28 cellular contexts compared by ENCODE assay signal in genomic region chrX:47101206-47101605, GRCh38.
"Had no signal": no experiment of that assay in that cellular context is flagged by ENCODE, and none has a peak within 500 bp of the region (broad histone marks: within the 10 kb centered on the region; RNA-seq: fewer than 3 reads in every experiment).

No MANE protein-coding gene starts in this region.

- H3K4me3 ChIP-seq: stomach, suprapubic skin, testis, thoracic aorta, thyroid gland, tibial artery, tibial nerve, transverse colon, upper lobe of left lung, upper lobe of right lung, uterus, vagina had no signal

- H3K4me1 Mint-ChIP-seq: stimulated activated effector memory CD8-positive, alpha-beta T cell treated with anti-CD3 and anti-CD28 coated beads, Interleukin-12 subunit alpha, Interleukin-12 subunit beta, amount 100 ng/mL, for 72 hours; stimulated activated memory B cell treated with anti-CD40 and anti-IgM and Interleukin-4, amounts not matched to agents 10 μg/mL and 1 μg/mL and 100 μg/mL, for 72 hours; stimulated activated naive B cell treated with anti-CD40 and anti-IgM and Interleukin-4, amounts not matched to agents 10 μg/mL and 1 μg/mL and 100 μg/mL, for 72 hours; stimulated activated naive CD8-positive, alpha-beta T cell treated with anti-CD3 and anti-CD28 coated beads, Interleukin-15, amount 100 ng/mL, for 72 hours had no signal

- DNase-seq: stimulated activated CD4-positive, alpha-beta T cell treated with anti-CD3 and anti-CD28 coated beads, Interleukin-2, amount 100 ng/mL, for 48 hours; stimulated activated CD4-positive, alpha-beta T cell treated with anti-CD3 and anti-CD28 coated beads, Interleukin-4, amount 100 ng/mL, for 1 hour; stimulated activated CD4-positive, alpha-beta T cell treated with anti-CD3 and anti-CD28 coated beads, Interleukin-4, amount 100 ng/mL, for 24 hours; stimulated activated CD4-positive, alpha-beta T cell treated with anti-CD3 and anti-CD28 coated beads, Interleukin-4, amount 100 ng/mL, for 4 hours; stimulated activated CD8-positive, alpha-beta memory T cell treated with anti-CD3 and anti-CD28 coated beads, Interleukin-4, amount 100 ng/mL, for 48 hours; stimulated activated naive B cell treated with anti-CD40 and anti-IgM and Interleukin-4, amounts not matched to agents 10 μg/mL and 1 μg/mL and 100 μg/mL, for 72 hours; stimulated activated naive CD4-positive, alpha-beta T cell; stimulated activated naive CD4-positive, alpha-beta T cell treated with Interleukin-2 at 50 U/mL for 16 hours; stimulated activated naive CD8-positive, alpha-beta T cell treated with anti-CD3 and anti-CD28 coated beads, Interleukin-15, amount 100 ng/mL, for 72 hours; stimulated activated naive CD8-positive, alpha-beta T cell treated with anti-CD3 and anti-CD28 coated beads, Interleukin-15, Interleukin-2, amounts not matched to agents 100 U/mL and 50 U/mL, for 24 hours; stomach; substantia nigra; testis; thyroid gland; tibial artery; transverse colon; trophoblast cell; upper lobe of left lung; upper lobe of right lung; uterus had no signal

- H3K9me3 Mint-ChIP-seq: stimulated activated effector memory CD8-positive, alpha-beta T cell treated with anti-CD3 and anti-CD28 coated beads, Interleukin-12 subunit alpha, Interleukin-12 subunit beta, amount 100 ng/mL, for 72 hours; stimulated activated memory B cell treated with anti-CD40 and anti-IgM and Interleukin-4, amounts not matched to agents 10 μg/mL and 1 μg/mL and 100 μg/mL, for 72 hours; stimulated activated naive B cell treated with anti-CD40 and anti-IgM and Interleukin-4, amounts not matched to agents 10 μg/mL and 1 μg/mL and 100 μg/mL, for 72 hours; stimulated activated naive CD8-positive, alpha-beta T cell treated with anti-CD3 and anti-CD28 coated beads, Interleukin-15, amount 100 ng/mL, for 72 hours; stimulated activated naive CD8-positive, alpha-beta T cell treated with anti-CD3 and anti-CD28 coated beads, Interleukin-15, Interleukin-2, amounts not matched to agents 100 ng/mL and 50 ng/mL, for 24 hours had no signal

- H3K27me3 ChIP-seq: suprapubic skin, testis, thyroid gland, tibial artery, transverse colon, upper lobe of left lung, upper lobe of right lung, uterus, vagina had no signal

- H3K4me1 ChIP-seq: stomach, suprapubic skin, testis, thyroid gland, tibial artery, tibial nerve, transverse colon, upper lobe of left lung, upper lobe of right lung, uterus, vagina had no signal

- H3K27me3 Mint-ChIP-seq: stimulated activated memory B cell treated with anti-CD40 and anti-IgM and Interleukin-4, amounts not matched to agents 10 μg/mL and 1 μg/mL and 100 μg/mL, for 72 hours; stimulated activated naive CD8-positive, alpha-beta T cell treated with anti-CD3 and anti-CD28 coated beads, Interleukin-15, amount 100 ng/mL, for 72 hours; stimulated activated naive CD8-positive, alpha-beta T cell treated with anti-CD3 and anti-CD28 coated beads, Interleukin-15, Interleukin-2, amounts not matched to agents 100 ng/mL and 50 ng/mL, for 24 hours; type B pancreatic cell had no signal

- H3K4me3 Mint-ChIP-seq: stimulated activated effector memory CD8-positive, alpha-beta T cell treated with anti-CD3 and anti-CD28 coated beads, Interleukin-12 subunit alpha, Interleukin-12 subunit beta, amount 100 ng/mL, for 72 hours; stimulated activated memory B cell treated with anti-CD40 and anti-IgM and Interleukin-4, amounts not matched to agents 10 μg/mL and 1 μg/mL and 100 μg/mL, for 72 hours; stimulated activated naive B cell treated with anti-CD40 and anti-IgM and Interleukin-4, amounts not matched to agents 10 μg/mL and 1 μg/mL and 100 μg/mL, for 72 hours; stimulated activated naive CD8-positive, alpha-beta T cell treated with anti-CD3 and anti-CD28 coated beads, Interleukin-15, amount 100 ng/mL, for 72 hours; stimulated activated naive CD8-positive, alpha-beta T cell treated with anti-CD3 and anti-CD28 coated beads, Interleukin-15, Interleukin-2, amounts not matched to agents 100 ng/mL and 50 ng/mL, for 24 hours; type B pancreatic cell had no signal

- H3K36me3 ChIP-seq: suprapubic skin, thoracic aorta, thyroid gland, tibial artery, tibial nerve, transverse colon, upper lobe of left lung, upper lobe of right lung, uterus, vagina had no signal

- H3K9me3 ChIP-seq: suprapubic skin, testis, thoracic aorta, thyroid gland, tibial artery, tibial nerve, transverse colon, upper lobe of left lung, upper lobe of right lung, uterus, vagina had no signal

- H3K27ac Mint-ChIP-seq: stimulated activated effector memory CD8-positive, alpha-beta T cell treated with anti-CD3 and anti-CD28 coated beads, Interleukin-12 subunit alpha, Interleukin-12 subunit beta, amount 100 ng/mL, for 72 hours; stimulated activated memory B cell treated with anti-CD40 and anti-IgM and Interleukin-4, amounts not matched to agents 10 μg/mL and 1 μg/mL and 100 μg/mL, for 72 hours; stimulated activated naive B cell treated with anti-CD40 and anti-IgM and Interleukin-4, amounts not matched to agents 10 μg/mL and 1 μg/mL and 100 μg/mL, for 72 hours; stimulated activated naive CD8-positive, alpha-beta T cell treated with anti-CD3 and anti-CD28 coated beads, Interleukin-15, amount 100 ng/mL, for 72 hours; stimulated activated naive CD8-positive, alpha-beta T cell treated with anti-CD3 and anti-CD28 coated beads, Interleukin-15, Interleukin-2, amounts not matched to agents 100 ng/mL and 50 ng/mL, for 24 hours; type B pancreatic cell had no signal

- H3K36me3 Mint-ChIP-seq: stimulated activated effector memory CD8-positive, alpha-beta T cell treated with anti-CD3 and anti-CD28 coated beads, Interleukin-12 subunit alpha, Interleukin-12 subunit beta, amount 100 ng/mL, for 72 hours; type B pancreatic cell had no signal

- H3K27ac ChIP-seq: stomach, suprapubic skin, testis, thoracic aorta, thyroid gland, tibial artery, tibial nerve, transverse colon, upper lobe of left lung, upper lobe of right lung, uterus, vagina had no signal
